39 cellular contexts compared by ENCODE assay signal in genomic region chr9:73349476-73349875, GRCh38.
"Had no signal": no experiment of that assay in that cellular context is flagged by ENCODE, and none has a peak within 500 bp of the region (broad histone marks: within the 10 kb centered on the region; RNA-seq: fewer than 3 reads in every experiment).

No MANE protein-coding gene starts in this region.

- FAIRE-seq: TTC549 had no signal

- H3K4me3 Mint-ChIP-seq: activated CD4-positive, alpha-beta memory T cell treated with anti-CD3 and anti-CD28 coated beads, Interleukin-2, amount 10 ng/mL, durations not matched to agents 7 days and 5 days; activated CD4-positive, alpha-beta T cell treated with anti-CD3 and anti-CD28 coated beads for 36 hours; activated CD4-positive, alpha-beta T cell treated with anti-CD3 and anti-CD28 coated beads, Interleukin-2, amount 10 ng/mL, durations not matched to agents 7 days and 5 days; activated CD8-positive, alpha-beta memory T cell treated with anti-CD3 and anti-CD28 coated beads, Interleukin-2, amount 10 ng/mL, durations not matched to agents 7 days and 5 days; activated CD8-positive, alpha-beta T cell treated with anti-CD3 and anti-CD28 coated beads, Interleukin-2, amount 10 ng/mL, durations not matched to agents 7 days and 5 days; activated naive CD4-positive, alpha-beta T cell treated with anti-CD3 and anti-CD28 coated beads, Interleukin-2, amount 10 ng/mL, durations not matched to agents 7 days and 5 days; activated naive CD4-positive, alpha-beta T cell treated with anti-CD3 and anti-CD28 coated beads, Interleukin-2, amount 50 U/mL, for 24 hours; activated naive CD8-positive, alpha-beta T cell; activated naive CD8-positive, alpha-beta T cell treated with anti-CD3 and anti-CD28 coated beads, Interleukin-2, amount 10 ng/mL, durations not matched to agents 7 days and 5 days; activated naive CD8-positive, alpha-beta T cell treated with anti-CD3 and anti-CD28 coated beads, Interleukin-2, amount 50 U/mL, for 24 hours; activated T-cell treated with anti-CD3 and anti-CD28 coated beads, Interleukin-2, amount 50 U/mL, for 24 hours; brain; central memory CD8-positive, alpha-beta T cell; T-helper 1 cell treated with Interleukin-12 subunit alpha and Interleukin-12 subunit beta and Interleukin-4 antibody, amounts not matched to agents 30 μg/mL and 1 μg/mL, for 36 hours; T-helper 2 cell treated with Interferon-gamma antibody and Interleukin-4, amounts not matched to agents 5 μg/mL and 100 μg/mL, for 36 hours; WTC11 had no signal

- H3K27ac ChIP-seq: ascending aorta, cardiac muscle cell, WERI-Rb-1 had no signal

- H3K4me1 ChIP-seq: ascending aorta had no signal

- H3K4me3 ChIP-seq: ascending aorta, cardiac muscle cell had no signal

- H3K27ac Mint-ChIP-seq: activated CD4-positive, alpha-beta memory T cell treated with anti-CD3 and anti-CD28 coated beads, Interleukin-2, amount 10 ng/mL, durations not matched to agents 7 days and 5 days; activated CD4-positive, alpha-beta T cell treated with anti-CD3 and anti-CD28 coated beads for 36 hours; activated CD4-positive, alpha-beta T cell treated with anti-CD3 and anti-CD28 coated beads, Interleukin-2, amount 10 ng/mL, durations not matched to agents 7 days and 5 days; activated CD8-positive, alpha-beta memory T cell treated with anti-CD3 and anti-CD28 coated beads, Interleukin-2, amount 10 ng/mL, durations not matched to agents 7 days and 5 days; activated CD8-positive, alpha-beta T cell treated with anti-CD3 and anti-CD28 coated beads, Interleukin-2, amount 10 ng/mL, durations not matched to agents 7 days and 5 days; activated naive CD4-positive, alpha-beta T cell treated with anti-CD3 and anti-CD28 coated beads, Interleukin-2, amount 10 ng/mL, durations not matched to agents 7 days and 5 days; activated naive CD8-positive, alpha-beta T cell; activated naive CD8-positive, alpha-beta T cell treated with anti-CD3 and anti-CD28 coated beads, Interleukin-2, amount 10 ng/mL, durations not matched to agents 7 days and 5 days; activated naive CD8-positive, alpha-beta T cell treated with anti-CD3 and anti-CD28 coated beads, Interleukin-2, amount 50 U/mL, for 24 hours; activated T-cell treated with anti-CD3 and anti-CD28 coated beads, Interleukin-2, amount 50 U/mL, for 24 hours; activated T-helper 2 cell treated with anti-CD3 and anti-CD28 coated beads, Interferon-gamma antibody, Interleukin-2, Interleukin-4, amounts not matched to agents 10 μg/mL and 5 μg/mL and 100 μg/mL, durations not matched to agents 14 hours and 24 hours and 36 hours; brain; T-helper 1 cell treated with Interleukin-12 subunit alpha and Interleukin-12 subunit beta and Interleukin-4 antibody, amounts not matched to agents 30 μg/mL and 1 μg/mL, for 36 hours; T-helper 2 cell treated with Interferon-gamma antibody and Interleukin-4, amounts not matched to agents 5 μg/mL and 100 μg/mL, for 36 hours; WTC11 had no signal

- DNase-seq: activated CD4-positive, alpha-beta memory T cell treated with anti-CD3 and anti-CD28 coated beads, Interleukin-2, amount 10 ng/mL, durations not matched to agents 7 days and 5 days; activated CD4-positive, alpha-beta T cell treated with anti-CD3 and anti-CD28 coated beads for 1 hour; activated CD4-positive, alpha-beta T cell treated with anti-CD3 and anti-CD28 coated beads for 36 hours; activated CD4-positive, alpha-beta T cell treated with anti-CD3 and anti-CD28 coated beads for 48 hours; activated CD4-positive, alpha-beta T cell treated with anti-CD3 and anti-CD28 coated beads, Interleukin-2, amount 10 ng/mL, durations not matched to agents 7 days and 5 days; activated CD4-positive, alpha-beta T cell treated with anti-CD3 and anti-CD28 coated beads, Interleukin-2, amount 50 U/mL, for 48 hours; activated CD4-positive, CD25-positive, alpha-beta regulatory T cell; activated CD8-positive, alpha-beta memory T cell treated with anti-CD3 and anti-CD28 coated beads for 24 hours; activated CD8-positive, alpha-beta memory T cell treated with anti-CD3 and anti-CD28 coated beads, Interleukin-2, amount 10 ng/mL, durations not matched to agents 7 days and 5 days; activated CD8-positive, alpha-beta memory T cell treated with anti-CD3 and anti-CD28 coated beads, Interleukin-2, amount 50 U/mL, for 48 hours; activated CD8-positive, alpha-beta T cell treated with anti-CD3 and anti-CD28 coated beads, Interleukin-2, amount 10 ng/mL, durations not matched to agents 7 days and 5 days; activated effector memory CD4-positive, alpha-beta T cell treated with Interleukin-2 at 50 U/mL for 16 hours; activated gamma-delta T cell; activated naive CD4-positive, alpha-beta T cell treated with anti-CD3 and anti-CD28 coated beads, Interleukin-2, amount 10 ng/mL, durations not matched to agents 7 days and 5 days; activated naive CD4-positive, alpha-beta T cell treated with Interleukin-2 at 50 U/mL for 16 hours; activated naive CD8-positive, alpha-beta T cell treated with anti-CD3 and anti-CD28 coated beads, Interleukin-2, amount 10 ng/mL, durations not matched to agents 7 days and 5 days; activated naive CD8-positive, alpha-beta T cell treated with anti-CD3 and anti-CD28 coated beads, Interleukin-2, amount 50 U/mL, for 24 hours; activated T-cell treated with anti-CD3 and anti-CD28 coated beads, Interleukin-2, amount 50 U/mL, for 24 hours; activated T-cell treated with anti-CD3 and anti-CD28 coated beads, Interleukin-2, amount 50 U/mL, for 48 hours; amygdala; anterior cingulate cortex; caudate nucleus; cerebellar nuclear complex; T-helper 1 cell; T-helper 2 cell; T-helper 9 cell; WERI-Rb-1 had no signal

- H3K9me3 Mint-ChIP-seq: activated CD4-positive, alpha-beta memory T cell treated with anti-CD3 and anti-CD28 coated beads, Interleukin-2, amount 10 ng/mL, durations not matched to agents 7 days and 5 days; activated CD4-positive, alpha-beta T cell treated with anti-CD3 and anti-CD28 coated beads, Interleukin-2, amount 10 ng/mL, durations not matched to agents 7 days and 5 days; activated naive CD4-positive, alpha-beta T cell treated with anti-CD3 and anti-CD28 coated beads, Interleukin-2, amount 10 ng/mL, durations not matched to agents 7 days and 5 days; activated naive CD4-positive, alpha-beta T cell treated with anti-CD3 and anti-CD28 coated beads, Interleukin-2, amount 50 U/mL, for 24 hours; activated naive CD8-positive, alpha-beta T cell treated with anti-CD3 and anti-CD28 coated beads, Interleukin-2, amount 10 ng/mL, durations not matched to agents 7 days and 5 days; activated naive CD8-positive, alpha-beta T cell treated with anti-CD3 and anti-CD28 coated beads, Interleukin-2, amount 50 U/mL, for 24 hours; activated T-helper 2 cell treated with anti-CD3 and anti-CD28 coated beads, Interferon-gamma antibody, Interleukin-2, Interleukin-4, amounts not matched to agents 10 μg/mL and 5 μg/mL and 100 μg/mL, durations not matched to agents 14 hours and 24 hours and 36 hours; brain; T-helper 1 cell treated with Interleukin-12 subunit alpha and Interleukin-12 subunit beta and Interleukin-4 antibody, amounts not matched to agents 30 μg/mL and 1 μg/mL, for 36 hours; T-helper 2 cell treated with Interferon-gamma antibody and Interleukin-4, amounts not matched to agents 5 μg/mL and 100 μg/mL, for 36 hours; WTC11 had no signal

- ATAC-seq: activated CD4-positive, alpha-beta T cell treated with anti-CD3 and anti-CD28 coated beads for 36 hours; activated CD4-positive, CD25-positive, alpha-beta regulatory T cell treated with anti-CD3 and anti-CD28 coated beads, Interleukin-2, amount 50 U/mL, for 24 hours; activated CD8-positive, alpha-beta memory T cell treated with anti-CD3 and anti-CD28 coated beads, Interleukin-2, amount 10 ng/mL, durations not matched to agents 7 days and 5 days; activated CD8-positive, alpha-beta T cell treated with anti-CD3 and anti-CD28 coated beads, Interleukin-2, amount 10 ng/mL, durations not matched to agents 7 days and 5 days; activated naive CD8-positive, alpha-beta T cell treated with anti-CD3 and anti-CD28 coated beads, Interleukin-2, amount 50 U/mL, for 24 hours; WTC11 had no signal

- H3K36me3 ChIP-seq: ascending aorta, cardiac muscle cell, WERI-Rb-1 had no signal

- H3K36me3 Mint-ChIP-seq: activated CD8-positive, alpha-beta memory T cell treated with anti-CD3 and anti-CD28 coated beads, Interleukin-2, amount 10 ng/mL, durations not matched to agents 7 days and 5 days; activated naive CD4-positive, alpha-beta T cell treated with anti-CD3 and anti-CD28 coated beads, Interleukin-2, amount 10 ng/mL, durations not matched to agents 7 days and 5 days; activated naive CD4-positive, alpha-beta T cell treated with anti-CD3 and anti-CD28 coated beads, Interleukin-2, amount 50 U/mL, for 24 hours; activated naive CD8-positive, alpha-beta T cell; activated naive CD8-positive, alpha-beta T cell treated with anti-CD3 and anti-CD28 coated beads, Interleukin-2, amount 10 ng/mL, durations not matched to agents 7 days and 5 days; brain; WTC11 had no signal

- H3K27me3 Mint-ChIP-seq: activated CD4-positive, alpha-beta memory T cell treated with anti-CD3 and anti-CD28 coated beads, Interleukin-2, amount 10 ng/mL, durations not matched to agents 7 days and 5 days; activated CD4-positive, alpha-beta T cell treated with anti-CD3 and anti-CD28 coated beads for 36 hours; activated CD4-positive, alpha-beta T cell treated with anti-CD3 and anti-CD28 coated beads, Interleukin-2, amount 10 ng/mL, durations not matched to agents 7 days and 5 days; activated CD8-positive, alpha-beta memory T cell treated with anti-CD3 and anti-CD28 coated beads, Interleukin-2, amount 10 ng/mL, durations not matched to agents 7 days and 5 days; activated naive CD4-positive, alpha-beta T cell treated with anti-CD3 and anti-CD28 coated beads, Interleukin-2, amount 10 ng/mL, durations not matched to agents 7 days and 5 days; activated naive CD4-positive, alpha-beta T cell treated with anti-CD3 and anti-CD28 coated beads, Interleukin-2, amount 50 U/mL, for 24 hours; activated naive CD8-positive, alpha-beta T cell treated with anti-CD3 and anti-CD28 coated beads, Interleukin-2, amount 50 U/mL, for 24 hours; activated T-cell treated with anti-CD3 and anti-CD28 coated beads, Interleukin-2, amount 50 U/mL, for 24 hours; central memory CD8-positive, alpha-beta T cell had no signal

- H3K4me1 Mint-ChIP-seq: activated CD4-positive, alpha-beta memory T cell treated with anti-CD3 and anti-CD28 coated beads, Interleukin-2, amount 10 ng/mL, durations not matched to agents 7 days and 5 days; activated CD4-positive, alpha-beta T cell treated with anti-CD3 and anti-CD28 coated beads for 36 hours; activated CD4-positive, alpha-beta T cell treated with anti-CD3 and anti-CD28 coated beads, Interleukin-2, amount 10 ng/mL, durations not matched to agents 7 days and 5 days; activated CD8-positive, alpha-beta memory T cell treated with anti-CD3 and anti-CD28 coated beads, Interleukin-2, amount 10 ng/mL, durations not matched to agents 7 days and 5 days; activated naive CD4-positive, alpha-beta T cell treated with anti-CD3 and anti-CD28 coated beads, Interleukin-2, amount 10 ng/mL, durations not matched to agents 7 days and 5 days; activated naive CD4-positive, alpha-beta T cell treated with anti-CD3 and anti-CD28 coated beads, Interleukin-2, amount 50 U/mL, for 24 hours; activated naive CD8-positive, alpha-beta T cell treated with anti-CD3 and anti-CD28 coated beads, Interleukin-2, amount 10 ng/mL, durations not matched to agents 7 days and 5 days; activated naive CD8-positive, alpha-beta T cell treated with anti-CD3 and anti-CD28 coated beads, Interleukin-2, amount 50 U/mL, for 24 hours; brain; central memory CD8-positive, alpha-beta T cell; WTC11 had no signal

- H3K27me3 ChIP-seq: ascending aorta, cardiac muscle cell had no signal
